In the genomic region with DNA sequence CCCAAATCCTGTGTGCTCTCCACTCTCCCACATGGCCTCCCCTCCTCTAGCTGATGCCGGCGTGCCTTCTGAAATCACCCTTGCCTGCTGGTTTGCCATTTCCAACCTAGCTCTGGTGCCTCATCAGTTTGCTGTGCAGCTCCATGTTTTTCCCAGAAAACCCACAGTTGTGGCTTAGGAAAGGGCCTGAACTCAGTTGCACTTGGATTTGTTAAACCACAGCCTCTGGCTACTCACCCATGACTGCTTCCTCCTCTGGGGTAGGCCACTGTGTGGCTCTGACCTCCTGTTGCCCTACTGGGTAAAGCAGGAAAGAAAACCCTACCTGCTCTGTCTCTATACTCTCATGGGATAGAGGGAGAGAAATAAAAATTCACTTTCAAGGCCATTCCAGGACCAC, we compare ENCODE assay signal across 27 cellular contexts.
A peak's percentile ranks its signal among the peaks of the same experiment; 100 is the strongest.
DNase-seq lines count a peak whose midpoint lies in the region; ATAC-seq and TF ChIP-seq lines count a peak whose summit lies in the region.
"Had no signal": no experiment of that assay in that cellular context is flagged by ENCODE, and none has a peak within 500 bp of the region (broad histone marks: within the 10 kb centered on the region; RNA-seq: fewer than 3 reads in every experiment).

No MANE protein-coding gene starts in this region.

- no peak overlapping the region for H3K9ac ChIP-seq in endodermal cell (ENCODE audit: extremely low read depth, low read length, poor library complexity, severe bottlenecking)

- TF ChIP-seq POLR2A in gastrocnemius medialis (IDR thresholded peaks at IDR 0.05): no peak

- H3K4me1 ChIP-seq in endodermal cell (ENCODE audit: control insufficient read depth, insufficient read depth, low read length): no peaks in the 10 kb centered on the region
- H3K4me1 ChIP-seq in gastrocnemius medialis: peaks cover 8 to 9% of the 10 kb centered on the region in 2 donors
- H3K4me1 ChIP-seq: prostate gland, uterus had no signal

- H3K36me3 Mint-ChIP-seq in activated CD8-positive, alpha-beta T cell treated with anti-CD3 and anti-CD28 coated beads, Interleukin-2, amount 10 ng/mL, durations not matched to agents 7 days and 5 days (ENCODE audit: low read depth): no peaks in the 10 kb centered on the region
- no peaks in the 10 kb centered on the region for H3K36me3 Mint-ChIP-seq in activated CD8-positive, alpha-beta T cell treated with anti-CD3 and anti-CD28 coated beads for 36 hours (ENCODE audit: low read depth)
- no peaks in the 10 kb centered on the region for H3K36me3 Mint-ChIP-seq in endodermal cell (ENCODE audit: low read depth)
- H3K36me3 Mint-ChIP-seq: CD8-positive, alpha-beta memory T cell had no signal

- no peak for ATAC-seq in activated CD8-positive, alpha-beta T cell treated with anti-CD3 and anti-CD28 coated beads, Interleukin-2, amount 10 ng/mL, durations not matched to agents 7 days and 5 days
- ATAC-seq in activated CD8-positive, alpha-beta T cell treated with anti-CD3 and anti-CD28 coated beads for 36 hours: no peak
- ATAC-seq in gastrocnemius medialis: no peak
- ATAC-seq in activated CD4-positive, CD25-positive, alpha-beta regulatory T cell treated with anti-CD3 and anti-CD28 coated beads, Interleukin-2, amount 50 U/mL, for 24 hours: no peak
- ATAC-seq: activated T-cell treated with anti-CD3 and anti-CD28 coated beads, Interleukin-2, amount 50 U/mL, for 4 hours; left cardiac atrium; Panc1; stimulated activated naive CD8-positive, alpha-beta T cell treated with anti-CD3 and anti-CD28 coated beads, Interleukin-15, Interleukin-2, amounts not matched to agents 100 U/mL and 50 U/mL, for 24 hours; T-cell had no signal

- intact Hi-C loops in activated CD8-positive, alpha-beta T cell treated with anti-CD3 and anti-CD28 coated beads for 36 hours (cut with micrococcal nuclease): loop anchor here (10.0 kb wide), 1 partner anchor 96 kb away; the partner anchor contains the start of gene DAPK2
- intact Hi-C loops in gastrocnemius medialis (cut with DNase I; ENCODE audit: low total_unique reads): no loop called here

- H3K4me3 Mint-ChIP-seq in activated CD8-positive, alpha-beta T cell treated with anti-CD3 and anti-CD28 coated beads, Interleukin-2, amount 10 ng/mL, durations not matched to agents 7 days and 5 days: no peak overlapping the region
- H3K4me3 Mint-ChIP-seq in activated CD8-positive, alpha-beta T cell treated with anti-CD3 and anti-CD28 coated beads for 36 hours: no peak overlapping the region
- H3K4me3 Mint-ChIP-seq in endodermal cell: no peak overlapping the region
- H3K4me3 Mint-ChIP-seq: activated T-cell treated with anti-CD3 and anti-CD28 coated beads, Interleukin-2, amount 50 U/mL, for 4 hours; CD8-positive, alpha-beta memory T cell; T-cell had no signal

- no peak overlapping the region for H3K4me3 ChIP-seq in endodermal cell (ENCODE audit: low read length)
- no peak overlapping the region for H3K4me3 ChIP-seq in gastrocnemius medialis
- H3K4me3 ChIP-seq: breast epithelium, prostate gland, SJCRH30, uterus had no signal

- H3K9me3 ChIP-seq in endodermal cell (ENCODE audit: control insufficient read depth, low read length) (no peaks in the 10 kb centered on the region), gastrocnemius medialis (no peaks in the 10 kb centered on the region)
- H3K9me3 ChIP-seq: breast epithelium, prostate gland, SJCRH30, uterus had no signal

- H3K27me3 ChIP-seq in endodermal cell (ENCODE audit: control insufficient read depth, insufficient read depth, low read length, poor library complexity, severe bottlenecking): no peaks in the 10 kb centered on the region
- H3K27me3 ChIP-seq in gastrocnemius medialis: no peaks in the 10 kb centered on the region
- H3K27me3 ChIP-seq: breast epithelium, SJCRH30, uterus had no signal

- H3K9me3 Mint-ChIP-seq in activated CD8-positive, alpha-beta T cell treated with anti-CD3 and anti-CD28 coated beads, Interleukin-2, amount 10 ng/mL, durations not matched to agents 7 days and 5 days (ENCODE audit: insufficient read depth): no peaks in the 10 kb centered on the region
- H3K9me3 Mint-ChIP-seq in activated CD8-positive, alpha-beta T cell treated with anti-CD3 and anti-CD28 coated beads for 36 hours: no peaks in the 10 kb centered on the region
- H3K9me3 Mint-ChIP-seq in endodermal cell: no peaks in the 10 kb centered on the region
- H3K9me3 Mint-ChIP-seq: activated T-cell treated with anti-CD3 and anti-CD28 coated beads, Interleukin-2, amount 50 U/mL, for 4 hours; CD8-positive, alpha-beta memory T cell; T-cell had no signal

- H3K36me3 ChIP-seq in endodermal cell (ENCODE audit: control insufficient read depth, insufficient read depth, low read length): no peaks in the 10 kb centered on the region
- no peaks in the 10 kb centered on the region for H3K36me3 ChIP-seq in gastrocnemius medialis
- H3K36me3 ChIP-seq: breast epithelium, prostate gland, SJCRH30, uterus had no signal

- WGBS in endodermal cell (ENCODE audit: insufficient coverage in 1 of 2, insufficient read length in 1 of 2), 2 experiments: 80 to 93% methylated on average over 1 to 2 of the region's 2 CpGs

- peak overlapping the region; percentile 31 for H3K27ac Mint-ChIP-seq in activated CD8-positive, alpha-beta T cell treated with anti-CD3 and anti-CD28 coated beads, Interleukin-2, amount 10 ng/mL, durations not matched to agents 7 days and 5 days
- no peak overlapping the region for H3K27ac Mint-ChIP-seq in activated CD8-positive, alpha-beta T cell treated with anti-CD3 and anti-CD28 coated beads for 36 hours
- no peak overlapping the region for H3K27ac Mint-ChIP-seq in endodermal cell
- H3K27ac Mint-ChIP-seq: T-cell had no signal

- CTCF ChIA-PET in activated CD8-positive, alpha-beta T cell treated with anti-CD3 and anti-CD28 coated beads, Interleukin-2, amount 10 ng/mL, durations not matched to agents 7 days and 5 days (lab: Charles Lee): interaction anchor here (1.7 kb wide), 1 partner anchor 120 kb away, joined by 8 read pairs; no protein-coding TSS in a partner anchor
- CTCF ChIA-PET in activated CD8-positive, alpha-beta T cell treated with anti-CD3 and anti-CD28 coated beads for 36 hours (lab: Charles Lee): interaction anchor here (0.7 kb wide), 1 partner anchor 97 kb away, joined by 4 read pairs; the partner anchor contains the start of gene DAPK2

- in situ Hi-C loops in gastrocnemius medialis (cut with MboI; ENCODE audit: low sequenced_read_pairs in 4 of 4): loop anchor here in 1 of 4 donors (10.0 kb wide), 1 partner anchor 106 kb away; no protein-coding TSS in a partner anchor

- H3K27me3 Mint-ChIP-seq in activated CD8-positive, alpha-beta T cell treated with anti-CD3 and anti-CD28 coated beads, Interleukin-2, amount 10 ng/mL, durations not matched to agents 7 days and 5 days (ENCODE audit: low read depth): peaks cover 3% of the 10 kb centered on the region
- H3K27me3 Mint-ChIP-seq in activated CD8-positive, alpha-beta T cell treated with anti-CD3 and anti-CD28 coated beads for 36 hours: no peaks in the 10 kb centered on the region
- H3K27me3 Mint-ChIP-seq in endodermal cell (ENCODE audit: insufficient read depth): no peaks in the 10 kb centered on the region
- H3K27me3 Mint-ChIP-seq: T-cell had no signal

- TF ChIP-seq CTCF in activated CD8-positive, alpha-beta T cell treated with anti-CD3 and anti-CD28 coated beads for 36 hours (IDR thresholded peaks at IDR 0.05): no peak
- TF ChIP-seq CTCF in endodermal cell (conservative IDR thresholded peaks at IDR 0.05) (no peak), gastrocnemius medialis (IDR thresholded peaks at IDR 0.05 in 4 of 5, conservative IDR thresholded peaks at IDR 0.05 in 1 of 5) (no peak)

- POLR2A ChIA-PET in activated CD8-positive, alpha-beta T cell treated with anti-CD3 and anti-CD28 coated beads, Interleukin-2, amount 10 ng/mL, durations not matched to agents 7 days and 5 days (lab: Charles Lee): no interaction called here
- POLR2A ChIA-PET in activated CD8-positive, alpha-beta T cell treated with anti-CD3 and anti-CD28 coated beads for 36 hours (lab: Charles Lee): no interaction called here

- H3K4me1 Mint-ChIP-seq in activated CD8-positive, alpha-beta T cell treated with anti-CD3 and anti-CD28 coated beads, Interleukin-2, amount 10 ng/mL, durations not matched to agents 7 days and 5 days (ENCODE audit: low read depth): peaks cover 22% of the 10 kb centered on the region
- peaks cover 5% of the 10 kb centered on the region for H3K4me1 Mint-ChIP-seq in activated CD8-positive, alpha-beta T cell treated with anti-CD3 and anti-CD28 coated beads for 36 hours (ENCODE audit: low read depth)
- H3K4me1 Mint-ChIP-seq in endodermal cell: peaks cover 2% of the 10 kb centered on the region

- no peak for DNase-seq in activated CD8-positive, alpha-beta T cell treated with anti-CD3 and anti-CD28 coated beads, Interleukin-2, amount 10 ng/mL, durations not matched to agents 7 days and 5 days
- no peak for DNase-seq in activated CD8-positive, alpha-beta T cell treated with anti-CD3 and anti-CD28 coated beads for 36 hours
- DNase-seq in LHCN-M2 (ENCODE audit: low read depth): peak; percentile 49
- peak; percentile 25 for DNase-seq in endodermal cell
- no peak for DNase-seq in gastrocnemius medialis
- no peak for DNase-seq in NCI-H2196 treated with DMSO at 0.1 percent for 48 hours (lab: John Stamatoyannopoulos, UW; ENCODE audit: unreplicated experiment)
- no peak for DNase-seq in effector CD4-positive, alpha-beta T cell
- DNase-seq: 8988T; activated T-cell treated with anti-CD3 and anti-CD28 coated beads, Interleukin-2, amount 50 U/mL, for 4 hours; amniotic stem cell; CD8-positive, alpha-beta memory T cell; DMS153; GOT3; left cardiac atrium; mesendoderm; NCI-H1105 treated with DMSO at 0.1 percent for 48 hours; NCI-H1930; NCI-H526 treated with DMSO at 0.1 percent for 48 hours; SJCRH30; stimulated activated naive CD8-positive, alpha-beta T cell treated with anti-CD3 and anti-CD28 coated beads, Interleukin-15, Interleukin-2, amounts not matched to agents 100 U/mL and 50 U/mL, for 24 hours; T-cell; uterus had no signal

- H3K27ac ChIP-seq in endodermal cell (ENCODE audit: low read depth, low read length) (no peak overlapping the region), gastrocnemius medialis (peak overlapping the region in 3 of 4 donors; percentile 1 to 39 (median 22))
- H3K27ac ChIP-seq: epithelial cell of prostate, prostate gland, SJCRH30, uterus had no signal

Comparison
In these comparisons a context has a peak if more than half of its experiments do, and no peak if none do; other contexts are left out.
1. DNase-seq: peak in LHCN-M2 (single experiment) and endodermal cell (single experiment); none in activated CD8-positive, alpha-beta T cell treated with anti-CD3 and anti-CD28 coated beads, Interleukin-2, amount 10 ng/mL, durations not matched to agents 7 days and 5 days (single experiment), activated CD8-positive, alpha-beta T cell treated with anti-CD3 and anti-CD28 coated beads for 36 hours (single experiment), gastrocnemius medialis (0 of 2), NCI-H2196 treated with DMSO at 0.1 percent for 48 hours (single experiment) and effector CD4-positive, alpha-beta T cell (single experiment).